Comparison of ENCODE assay signal across 12 cellular contexts in the genomic region with DNA sequence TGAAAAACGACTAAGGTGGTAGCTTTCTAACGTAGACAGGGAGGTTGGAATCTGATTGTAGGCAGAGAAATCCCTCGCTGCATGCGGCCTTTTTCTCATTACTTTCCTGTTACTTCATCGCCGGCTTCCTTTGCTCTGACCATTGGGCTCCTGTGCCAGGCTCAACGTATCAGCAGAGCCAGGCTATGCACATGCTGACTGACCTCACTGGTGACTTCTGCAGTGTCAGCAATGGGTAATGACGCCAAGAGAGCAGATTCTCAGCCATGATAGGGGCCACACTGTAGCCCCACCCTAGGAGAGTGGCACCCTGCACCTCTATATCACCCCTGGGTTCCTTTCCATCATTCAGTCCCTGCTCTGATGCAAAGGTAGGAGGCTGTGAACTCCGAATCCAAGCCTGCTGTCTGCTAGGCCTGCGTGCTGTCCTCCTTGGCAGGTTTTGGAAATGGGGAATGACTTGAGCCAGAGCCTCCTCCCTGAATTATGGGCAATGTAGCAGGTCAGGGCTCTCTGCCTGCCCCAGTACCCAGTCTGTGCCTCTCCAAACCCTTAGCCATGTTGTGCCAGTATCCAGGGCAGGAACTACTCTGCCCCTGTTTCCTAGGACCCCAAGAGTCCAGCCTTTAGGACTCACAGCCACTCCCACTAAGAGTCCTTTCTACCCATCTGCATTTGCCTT. TPM values are rescaled to one million over a fixed set of nuclear protein-coding genes. Genes with fewer than 3 reads are reported as not detected.
DNase-seq lines count a peak whose midpoint lies in the region; ATAC-seq and TF ChIP-seq lines count a peak whose summit lies in the region.
"Had no signal": no experiment of that assay in that cellular context is flagged by ENCODE, and none has a peak within 500 bp of the region (broad histone marks: within the 10 kb centered on the region; RNA-seq: fewer than 3 reads in every experiment).

No MANE protein-coding gene starts in this region.

- ATAC-seq in GM21423 (IDR thresholded peaks at IDR 0.05; ENCODE audit: unreplicated experiment): no peak
- ATAC-seq: activated CD4-positive, CD25-positive, alpha-beta regulatory T cell treated with anti-CD3 and anti-CD28 coated beads, Interleukin-2, amount 50 U/mL, for 24 hours; T-cell had no signal

- no peak overlapping the region for H3K4me3 ChIP-seq in GM23248
- H3K4me3 ChIP-seq in right atrium auricular region: no peak overlapping the region
- H3K4me3 ChIP-seq in stomach smooth muscle (ENCODE audit: low read length in 2 of 2): no peak overlapping the region

- WGBS in GM23248 (ENCODE audit: low coverage in 1 of 2, low lambda C conversion rate in 2 of 2, missing lambda C conversion rate in 2 of 2), 2 experiments: 72 to 74% methylated on average over 10 of the region's 10 CpGs

- TF ChIP-seq CTCF in right atrium auricular region (IDR thresholded peaks at IDR 0.05): no peak

- no peaks in the 10 kb centered on the region for H3K9me3 ChIP-seq in GM23248 (ENCODE audit: low read depth)
- no peaks in the 10 kb centered on the region for H3K9me3 ChIP-seq in right atrium auricular region
- no peaks in the 10 kb centered on the region for H3K9me3 ChIP-seq in stomach smooth muscle (ENCODE audit: control insufficient read depth in 2 of 2, low read length in 2 of 2)

- H3K9ac ChIP-seq in GM23248 (no peak overlapping the region), stomach smooth muscle (ENCODE audit: low read length in 2 of 2) (peak overlapping the region in 1 of 2 donors; percentile 21)

- no peaks in the 10 kb centered on the region for H4K20me1 ChIP-seq in GM23248 (ENCODE audit: insufficient read depth)

- no peaks in the 10 kb centered on the region for H3K27me3 ChIP-seq in GM23248 (replicated peaks; ENCODE audit: insufficient read depth)
- H3K27me3 ChIP-seq in right atrium auricular region: no peaks in the 10 kb centered on the region
- peaks cover 0 to 2% of the 10 kb centered on the region in 2 donors for H3K27me3 ChIP-seq in stomach smooth muscle (ENCODE audit: control insufficient read depth in 1 of 2, insufficient read depth in 2 of 2, low read length in 2 of 2)

- in situ Hi-C loops in GM23248 (cut with MboI): loop anchor here (10.0 kb wide), 1 partner anchor 187 kb away; the partner anchor contains the start of gene CHIT1

- peak overlapping the region; percentile 29 for H3K4me2 ChIP-seq in GM23248 (ENCODE audit: unreplicated experiment)

- peak overlapping the region; percentile 53 for H3K27ac ChIP-seq in GM23248
- peak overlapping the region; percentile 45 for H3K27ac ChIP-seq in angular gyrus (ENCODE audit: low read depth, low read length)
- H3K27ac ChIP-seq in right atrium auricular region: peak overlapping the region; percentile 81 to 91
- peak overlapping the region; percentile 67 for H3K27ac ChIP-seq in stomach smooth muscle (ENCODE audit: low read length)

- peaks cover 20% of the 10 kb centered on the region; the same call in 1 of the 2 replicates for H3K79me2 ChIP-seq in GM23248 (ENCODE audit: insufficient read depth)

- peak; percentile 47 for DNase-seq in GM23248
- DNase-seq in right atrium auricular region (ENCODE audit: low spot score): no peak
- no peak for DNase-seq in activated T-cell treated with anti-CD3 and anti-CD28 coated beads, Interleukin-2, amount 50 U/mL, for 48 hours
- DNase-seq in activated CD4-positive, alpha-beta T cell treated with anti-CD3 and anti-CD28 coated beads for 48 hours: no peak
- DNase-seq: stimulated activated CD4-positive, alpha-beta T cell treated with anti-CD3 and anti-CD28 coated beads, Interleukin-4, amount 100 ng/mL, for 1 hour; T-cell had no signal

- H3K4me1 ChIP-seq in GM23248 (ENCODE audit: insufficient read depth) (peaks cover 38% of the 10 kb centered on the region), right atrium auricular region (peaks cover 0 to 55% of the 10 kb centered on the region in 2 donors), stomach smooth muscle (ENCODE audit: control insufficient read depth, insufficient read depth, low read length) (peaks cover 26% of the 10 kb centered on the region)

- H2AFZ ChIP-seq in GM23248: no peak overlapping the region

- H3K36me3 ChIP-seq in GM23248 (ENCODE audit: low read depth): no peaks in the 10 kb centered on the region
- H3K36me3 ChIP-seq in right atrium auricular region: no peaks in the 10 kb centered on the region
- no peaks in the 10 kb centered on the region for H3K36me3 ChIP-seq in stomach smooth muscle (ENCODE audit: control insufficient read depth in 2 of 2, insufficient read depth in 2 of 2, low read length in 2 of 2)

- peaks cover 16% of the 10 kb centered on the region; the same call in 1 of the 2 replicates for H3F3A ChIP-seq in GM23248 (ENCODE audit: insufficient read depth)

- no peaks in the 10 kb centered on the region for H3K9me2 ChIP-seq in GM23248 (ENCODE audit: insufficient read depth)

RNA-seq across cellular contexts. Expression of gene PPFIA4, which starts 11.4 kb away (rescaled TPM):
- 13.6 and 16.1 TPM in 2 replicates for total RNA-seq in GM23248 (2014; rRNA removed; shearing (Covaris generic))
- 3.2 and 4.9 TPM in 2 replicates for polyA plus RNA-seq in GM23248 (2016; fragmentation: Nextera tagmentation; extraction: Ambion mirVana)
- 10 to 100 TPM; 16.3 to 19.2 TPM for total RNA-seq in right atrium auricular region

RNA-seq across cellular contexts. Expression of gene TMEM183A, which starts 30.5 kb away (rescaled TPM):
- 92.7 and 111 TPM in 2 replicates for total RNA-seq in GM23248 (2014; rRNA removed; shearing (Covaris generic))
- 57.3 TPM in 2 replicates for polyA plus RNA-seq in GM23248 (2016; fragmentation: Nextera tagmentation; extraction: Ambion mirVana)
- 10 to 100 TPM; 29.6 to 39.1 TPM for total RNA-seq in right atrium auricular region

RNA-seq across cellular contexts. Expression of gene MYOG, which starts 48.2 kb away (rescaled TPM):
- total RNA-seq in GM23248 (2014; rRNA removed; shearing (Covaris generic)): not detected in 2 replicates
- polyA plus RNA-seq in GM23248 (2016; fragmentation: Nextera tagmentation; extraction: Ambion mirVana): not detected in 2 replicates
- total RNA-seq in right atrium auricular region: not detected
- total RNA-seq: CD4-positive, alpha-beta T cell; pulmonary artery endothelial cell; T-cell had no signal
